8 cellular contexts compared by ENCODE assay signal in genomic region chr16:51982715-51983680, GRCh38.
DNase-seq lines count a peak whose midpoint lies in the region; ATAC-seq and TF ChIP-seq lines count a peak whose summit lies in the region.

No MANE protein-coding gene starts in this region.

- no peaks in the 10 kb centered on the region for H3K36me3 ChIP-seq in body of pancreas (replicated peaks in 1 of 2; ENCODE audit: insufficient read depth in 1 of 2, low read depth in 2 of 2)
- H3K36me3 ChIP-seq in tibial artery, result no peaks in the 10 kb centered on the region

- peak; percentile 2 to 13 for DNase-seq in stimulated activated CD4-positive, alpha-beta T cell treated with anti-CD3 and anti-CD28 coated beads, Interleukin-2, amount 100 ng/mL, for 48 hours
- no peak for DNase-seq in stimulated activated CD4-positive, alpha-beta T cell treated with anti-CD3 and anti-CD28 coated beads, Interleukin-4, amount 100 ng/mL, for 1 hour
- DNase-seq in HPDE6-E6E7 (ENCODE audit: extremely low spot score), result peak; percentile 39
- DNase-seq in NCI-H748 (lab: John Stamatoyannopoulos, UW; ENCODE audit: unreplicated experiment), result peak; percentile 72
- peak; percentile 57 to 72 (median 64) for DNase-seq in body of pancreas
- DNase-seq in iris pigment epithelial cell (ENCODE audit: low read depth), result peak; percentile 72
- no peak for DNase-seq in tibial artery
- DNase-seq in omental fat pad (ENCODE audit: low spot score), result no peak

- 23 to 24% methylated on average over 11 of the region's 11 CpGs for WGBS in body of pancreas, 2 donors

- H3K27me3 ChIP-seq in body of pancreas (no peaks in the 10 kb centered on the region), tibial artery (no peaks in the 10 kb centered on the region)

- H3K4me3 ChIP-seq in body of pancreas (no peak overlapping the region), tibial artery (no peak overlapping the region)

- peak; percentile 71 to 95 (median 87) for TF ChIP-seq CTCF in body of pancreas (IDR thresholded peaks at IDR 0.05)
- peak; percentile 56 to 70 for TF ChIP-seq CTCF in tibial artery (IDR thresholded peaks at IDR 0.05)
- TF ChIP-seq CTCF in omental fat pad (IDR thresholded peaks at IDR 0.05), result no peak

- no peaks in the 10 kb centered on the region for H3K9me3 ChIP-seq in body of pancreas
- no peaks in the 10 kb centered on the region for H3K9me3 ChIP-seq in tibial artery

- no peak for TF ChIP-seq POLR2A in body of pancreas (IDR thresholded peaks at IDR 0.05)

- peaks cover 22% of the 10 kb centered on the region for H3K4me1 ChIP-seq in body of pancreas
- H3K4me1 ChIP-seq in tibial artery, result no peaks in the 10 kb centered on the region

- intact Hi-C loops in body of pancreas (cut with DNase I), result no loop called here
- intact Hi-C loops in tibial artery (cut with DNase I; ENCODE audit: low total_unique reads), result loop anchor here (10.0 kb wide), 1 partner anchor 168 kb away; no protein-coding TSS in a partner anchor

- H3K27ac ChIP-seq in body of pancreas, result no peak overlapping the region
- no peak overlapping the region for H3K27ac ChIP-seq in tibial artery

- ATAC-seq in body of pancreas (peak; percentile 88), omental fat pad (ENCODE audit: low FRiP score) (no peak)

Comparison
In these comparisons a context has a peak if more than half of its experiments do, and no peak if none do; other contexts are left out.
1. DNase-seq: peak in stimulated activated CD4-positive, alpha-beta T cell treated with anti-CD3 and anti-CD28 coated beads, Interleukin-2, amount 100 ng/mL, for 48 hours (2 of 2), HPDE6-E6E7 (single experiment), NCI-H748 (single experiment), body of pancreas (4 of 4) and iris pigment epithelial cell (single experiment); none in stimulated activated CD4-positive, alpha-beta T cell treated with anti-CD3 and anti-CD28 coated beads, Interleukin-4, amount 100 ng/mL, for 1 hour (single experiment), tibial artery (0 of 2) and omental fat pad (single experiment).
2. CTCF ChIP-seq: peak in body of pancreas (7 of 7) and tibial artery (2 of 2); none in omental fat pad (0 of 3).